Comparison of ENCODE assay signal across 1 cellular context in the genomic region with DNA sequence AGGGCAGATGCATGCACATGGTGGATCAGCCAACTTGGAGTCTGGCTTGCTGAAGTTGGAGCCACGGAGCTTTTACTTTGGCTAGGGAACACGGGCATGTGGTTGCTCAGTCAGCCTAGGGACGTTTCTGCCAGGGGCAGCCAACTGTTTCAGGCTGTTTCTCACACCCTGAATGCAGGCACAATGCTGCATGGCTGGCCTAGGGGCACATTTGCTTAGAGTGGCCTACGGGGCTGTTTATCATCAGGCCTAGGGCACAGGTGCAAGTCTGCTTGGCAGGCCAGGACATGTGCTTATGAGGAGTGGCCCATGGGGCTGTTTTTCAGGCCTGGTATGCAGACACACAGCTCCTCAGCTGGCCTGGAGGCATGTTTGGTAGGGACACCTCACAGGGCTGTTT.
TF ChIP-seq lines count a peak whose summit lies in the region.

No MANE protein-coding gene starts in this region.

TF ChIP-seq in HepG2, 621 proteins besides CTCF, POLR2A, EP300 and RAD21 (continued from another document):
- no peak for TF ChIP-seq SETDB1 (CRISPR knock-in tag; IDR thresholded peaks at IDR 0.05; ENCODE audit: borderline replicate concordance)
- no peak for TF ChIP-seq ZNF7 (CRISPR knock-in tag; IDR thresholded peaks at IDR 0.05)
TF ChIP-seq in HepG2: peak in this region for 3.
